Comparison of ENCODE assay signal across 10 cellular contexts in the genomic region with DNA sequence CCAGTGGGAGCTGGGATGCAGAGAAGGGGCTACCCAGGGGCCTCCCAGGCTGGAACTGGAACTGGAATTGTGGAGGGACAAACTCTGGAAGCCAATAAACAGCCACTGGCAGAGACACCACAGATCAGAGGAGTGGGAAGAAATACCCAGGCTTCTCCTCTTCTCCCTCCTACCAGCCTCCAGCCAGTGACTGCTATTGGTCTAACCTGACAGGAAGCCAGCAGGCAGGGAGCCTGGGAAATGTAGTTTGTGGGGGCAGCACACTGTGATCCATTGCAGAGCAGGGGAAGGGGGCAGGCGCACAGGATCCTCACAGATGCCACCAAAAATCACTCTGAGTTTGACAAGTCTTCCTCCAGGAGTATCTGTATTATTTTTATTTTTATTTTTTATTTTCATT. TPM values are rescaled to one million over a fixed set of nuclear protein-coding genes. Genes with fewer than 3 reads are reported as not detected.
DNase-seq lines count a peak whose midpoint lies in the region; ATAC-seq, FAIRE-seq and TF ChIP-seq lines count a peak whose summit lies in the region.
"Had no signal": no experiment of that assay in that cellular context is flagged by ENCODE, and none has a peak within 500 bp of the region (broad histone marks: within the 10 kb centered on the region; RNA-seq: fewer than 3 reads in every experiment).

No MANE protein-coding gene starts in this region.

- intact Hi-C loops in HepG2 (cut with micrococcal nuclease; ENCODE audit: unreplicated experiment), result no loop called here

- H3K9me3 ChIP-seq in HepG2 (ENCODE audit: low read length), result no peaks in the 10 kb centered on the region

- H3K9ac ChIP-seq in HepG2 (ENCODE audit: insufficient read depth, low read depth, low read length), result no peak overlapping the region

- in situ Hi-C loops in SK-MEL-5 (cut with HindIII; ENCODE audit: low pct_unique_long_range_greater_than_20kb, low sequenced_read_pairs) (no loop called here), HepG2 (cut with HindIII; ENCODE audit: extremely low pct_ligation_motif_present, low pct_unique_long_range_greater_than_20kb) (no loop called here)

- H3K4me2 ChIP-seq in HepG2 (ENCODE audit: low read depth, low read length), result no peak overlapping the region

- peaks cover 9% of the 10 kb centered on the region for H3K4me1 ChIP-seq in HepG2 (ENCODE audit: insufficient read depth, low read length)

- no peak overlapping the region for H3K27ac ChIP-seq in HepG2 (ENCODE audit: extremely low read length, insufficient read depth, low read length)

- TF ChIP-seq RAD21 in HepG2 (CRISPR knock-in tag; IDR thresholded peaks at IDR 0.05), result no peak

- ATAC-seq in HepG2 (peak; percentile 73), GM18868 (IDR thresholded peaks at IDR 0.05; ENCODE audit: unreplicated experiment) (no peak), HG03432 (IDR thresholded peaks at IDR 0.05; ENCODE audit: unreplicated experiment) (no peak), GM18519 (IDR thresholded peaks at IDR 0.05; ENCODE audit: low FRiP score, unreplicated experiment) (no peak)

- TF ChIP-seq CTCF in HepG2 (CRISPR knock-in tag; IDR thresholded peaks at IDR 0.05), result no peak

- POLR2A ChIA-PET in HepG2 (lab: Yijun Ruan, JAX), result no interaction called here

- peaks cover 6% of the 10 kb centered on the region; the same call in 1 of the 2 replicates for H4K20me1 ChIP-seq in HepG2 (ENCODE audit: insufficient read depth, low read length)

- peaks cover 8 to 47% of the 10 kb centered on the region in 2 experiments; a peak in 4 of 5 replicates for H3K27me3 ChIP-seq in HepG2 (ENCODE audit: control insufficient read depth in 1 of 2, insufficient read depth in 2 of 2, low read length in 2 of 2)

- no peaks in the 10 kb centered on the region for H3K79me2 ChIP-seq in HepG2 (ENCODE audit: insufficient read depth, low read length)

- no peak overlapping the region for H2AFZ ChIP-seq in HepG2 (ENCODE audit: low read length)

- DNase-seq in EH (ENCODE audit: low read depth) (peak; percentile 46), HTR-8/SVneo (ENCODE audit: insufficient read length, low spot score) (peak; percentile 75), SK-MEL-5 (ENCODE audit: low read depth, low spot score) (peak; percentile 70), HepG2 (ENCODE audit: low spot score) (no peak), mucosa of gallbladder (ENCODE audit: low spot score) (no peak)

- CTCF ChIA-PET in HepG2 (lab: Yijun Ruan, JAX; ENCODE audit: low intra/inter-chr PET ratio, low total read pairs), result no interaction called here

- no TSS peak for BruUV-seq in HepG2 (replicated peaks; lab: Mats Ljungman, UMichigan)

- FAIRE-seq in HTR-8/SVneo (lab: Jason Lieb, UNC) (no peak), HepG2 (lab: Jason Lieb, UNC) (no peak)
- FAIRE-seq: TTC549 had no signal

- no peak overlapping the region for H3K4me3 ChIP-seq in HepG2 (replicated peaks in 1 of 3; ENCODE audit: insufficient read depth in 1 of 3, low read depth in 2 of 3, low read length in 3 of 3)

- no peak for TF ChIP-seq POLR2A in HepG2 (IDR thresholded peaks at IDR 0.05; ENCODE audit: insufficient read depth in 1 of 2, low read depth in 2 of 2, low read length in 2 of 2)

- WGBS in HepG2 (ENCODE audit: low lambda C conversion rate), result 0% methylated on average over 1 of the region's 1 CpG

- H3K36me3 ChIP-seq in HepG2 (replicated peaks in 1 of 2; ENCODE audit: control insufficient read depth in 1 of 2, insufficient read depth in 2 of 2, low read length in 2 of 2), result no peaks in the 10 kb centered on the region

- no peak for TF ChIP-seq EP300 in HepG2 (IDR thresholded peaks at IDR 0.05; ENCODE audit: low read depth in 2 of 2, low read length in 2 of 2)
- TF ChIP-seq EP300 in HepG2 (CRISPR knock-in tag; IDR thresholded peaks at IDR 0.05; ENCODE audit: borderline replicate concordance), result no peak

TF ChIP-seq in HepG2, 621 proteins besides CTCF, POLR2A, EP300 and RAD21 (continues in another document):
- TF ChIP-seq GABPA (IDR thresholded peaks at IDR 0.05; ENCODE audit: low read depth, low read length), result peak; percentile 70
- TF ChIP-seq GABPA (CRISPR knock-in tag; IDR thresholded peaks at IDR 0.05; ENCODE audit: low read depth), result peak; percentile 93
- TF ChIP-seq SP2 (CRISPR knock-in tag; IDR thresholded peaks at IDR 0.05), result peak; percentile 76

RNA-seq across cellular contexts. Expression of a gene that starts 12.1 kb away (rescaled TPM):
- not detected in 2 replicates for total RNA-seq in SK-MEL-5 (2014; rRNA removed; shearing (Covaris generic))
- polyA plus RNA-seq in SK-MEL-5 (2015; cell fraction: cytosol; rRNA removed), result not detected in 2 replicates
- not detected in 2 replicates for polyA plus RNA-seq in SK-MEL-5 (2015; cell fraction: nucleus; rRNA removed)
- total RNA-seq in HepG2 (2016; rRNA removed; fragmentation: Illumina TruSeq; extraction: Trizol), result not detected in 2 replicates
- total RNA-seq in HepG2 (2016; cell fraction: cytosol; rRNA removed; fragmentation: Illumina TruSeq; extraction: Trizol; ENCODE audit: low read depth), result not detected in 2 replicates
- total RNA-seq in HepG2 (2016; cell fraction: insoluble cytoplasmic fraction; rRNA removed; fragmentation: Illumina TruSeq; extraction: Trizol), result not detected in 2 replicates
- total RNA-seq in HepG2 (2016; cell fraction: membrane; rRNA removed; fragmentation: Illumina TruSeq; extraction: Trizol), result not detected in 2 replicates
- total RNA-seq in HepG2 (2016; cell fraction: nucleus; rRNA removed; fragmentation: Illumina TruSeq; extraction: Trizol), result not detected in 2 replicates
- not detected in 2 replicates for polyA plus RNA-seq in HepG2 (2011; rRNA removed)
- polyA plus RNA-seq in HepG2 (2011; cell fraction: cytosol; rRNA removed), result not detected in 2 replicates
- polyA plus RNA-seq in HepG2 (2011; cell fraction: nucleus; rRNA removed), result not detected in 2 replicates
- polyA plus RNA-seq in HepG2 (2012), result not detected in 2 replicates
- not detected in 2 replicates for polyA plus RNA-seq in HepG2 (2016; cell fraction: cytosol; fragmentation: Illumina TruSeq; extraction: Trizol; ENCODE audit: low read depth)
- not detected in 2 replicates for polyA plus RNA-seq in HepG2 (2016; cell fraction: insoluble cytoplasmic fraction; fragmentation: Illumina TruSeq; extraction: Trizol; ENCODE audit: low read depth)
- polyA plus RNA-seq in HepG2 (2016; cell fraction: membrane; fragmentation: Illumina TruSeq; extraction: Trizol; ENCODE audit: low read depth), result not detected in 2 replicates
- not detected in 2 replicates for polyA plus RNA-seq in HepG2 (2016; cell fraction: nucleus; fragmentation: Illumina TruSeq; extraction: Trizol; ENCODE audit: insufficient read depth, low read depth)
- not detected in 2 replicates for polyA minus RNA-seq in HepG2 (2011; rRNA and poly(A)+ RNA removed; ENCODE audit: low replicate concordance)
- polyA minus RNA-seq in HepG2 (2011; cell fraction: cytosol; rRNA and poly(A)+ RNA removed), result not detected in 2 replicates
- not detected in 2 replicates for polyA minus RNA-seq in HepG2 (2011; cell fraction: nucleus; rRNA and poly(A)+ RNA removed)
- not detected for total RNA-seq in mucosa of gallbladder
- polyA plus RNA-seq: esophagus had no signal

RNA-seq across cellular contexts. Expression of a gene that starts 26.9 kb away (rescaled TPM):
- total RNA-seq in SK-MEL-5 (2014; rRNA removed; shearing (Covaris generic)), result 40.0 and 54.6 TPM in 2 replicates
- polyA plus RNA-seq in SK-MEL-5 (2015; cell fraction: cytosol; rRNA removed), result 46.1 and 49.9 TPM in 2 replicates
- 126 and 146 TPM in 2 replicates for polyA plus RNA-seq in SK-MEL-5 (2015; cell fraction: nucleus; rRNA removed)
- total RNA-seq in HepG2 (2016; rRNA removed; fragmentation: Illumina TruSeq; extraction: Trizol) (17.9 and 45.2 TPM in 2 replicates), mucosa of gallbladder (68.4 TPM)
- 14.2 and 15.8 TPM in 2 replicates for total RNA-seq in HepG2 (2016; cell fraction: cytosol; rRNA removed; fragmentation: Illumina TruSeq; extraction: Trizol; ENCODE audit: low read depth)
- 16.3 and 48.1 TPM in 2 replicates for total RNA-seq in HepG2 (2016; cell fraction: insoluble cytoplasmic fraction; rRNA removed; fragmentation: Illumina TruSeq; extraction: Trizol)
- total RNA-seq in HepG2 (2016; cell fraction: membrane; rRNA removed; fragmentation: Illumina TruSeq; extraction: Trizol), result 19.9 and 22.2 TPM in 2 replicates
- total RNA-seq in HepG2 (2016; cell fraction: nucleus; rRNA removed; fragmentation: Illumina TruSeq; extraction: Trizol), result 44.0 and 55.5 TPM in 2 replicates
- polyA plus RNA-seq in HepG2 (2011; rRNA removed), result 62.9 and 76.2 TPM in 2 replicates
- polyA plus RNA-seq in HepG2 (2011; cell fraction: cytosol; rRNA removed), result 45.0 and 49.7 TPM in 2 replicates
- polyA plus RNA-seq in HepG2 (2011; cell fraction: nucleus; rRNA removed), result 115 and 140 TPM in 2 replicates
- 46.9 and 65.3 TPM in 2 replicates for polyA plus RNA-seq in HepG2 (2012)
- 6.6 and 7.4 TPM in 2 replicates for polyA plus RNA-seq in HepG2 (2016; cell fraction: cytosol; fragmentation: Illumina TruSeq; extraction: Trizol; ENCODE audit: low read depth)
- 14.0 and 18.6 TPM in 2 replicates for polyA plus RNA-seq in HepG2 (2016; cell fraction: insoluble cytoplasmic fraction; fragmentation: Illumina TruSeq; extraction: Trizol; ENCODE audit: low read depth)
- polyA plus RNA-seq in HepG2 (2016; cell fraction: membrane; fragmentation: Illumina TruSeq; extraction: Trizol; ENCODE audit: low read depth), result 12.6 and 12.8 TPM in 2 replicates
- 87.5 and 97.1 TPM in 2 replicates for polyA plus RNA-seq in HepG2 (2016; cell fraction: nucleus; fragmentation: Illumina TruSeq; extraction: Trizol; ENCODE audit: insufficient read depth, low read depth)
- 43.4 and 90.0 TPM in 2 replicates for polyA minus RNA-seq in HepG2 (2011; rRNA and poly(A)+ RNA removed; ENCODE audit: low replicate concordance)
- 30.7 and 35.8 TPM in 2 replicates for polyA minus RNA-seq in HepG2 (2011; cell fraction: cytosol; rRNA and poly(A)+ RNA removed)
- 80.9 and 103 TPM in 2 replicates for polyA minus RNA-seq in HepG2 (2011; cell fraction: nucleus; rRNA and poly(A)+ RNA removed)

Comparison
In these comparisons a context has a peak if more than half of its experiments do, and no peak if none do; other contexts are left out.
1. DNase-seq: peak in EH (single experiment), HTR-8/SVneo (single experiment) and SK-MEL-5 (single experiment); none in HepG2 (single experiment) and mucosa of gallbladder (single experiment).